ENCODE assay signal across 14 cellular contexts in genomic region chr19:42412223-42412622, GRCh38. TPM values are rescaled to one million over a fixed set of nuclear protein-coding genes. Genes with fewer than 3 reads are reported as not detected.
A peak's percentile ranks its signal among the peaks of the same experiment; 100 is the strongest.
DNase-seq lines count a peak whose midpoint lies in the region; ATAC-seq and TF ChIP-seq lines count a peak whose summit lies in the region.
"Had no signal": no experiment of that assay in that cellular context is flagged by ENCODE, and none has a peak within 500 bp of the region (broad histone marks: within the 10 kb centered on the region; RNA-seq: fewer than 3 reads in every experiment).

No MANE protein-coding gene starts in this region.

- no peaks in the 10 kb centered on the region for H3K9me3 ChIP-seq in BLaER1 treated with 17β-estradiol and CSF1 and Interleukin-3, amounts not matched to agents 10 nM and 100 nM (replicated peaks in 1 of 11)
- H3K9me3 ChIP-seq in IMR-90 (ENCODE audit: control insufficient read depth, insufficient read depth, low read length), result no peaks in the 10 kb centered on the region
- H3K9me3 ChIP-seq in mucosa of descending colon, result no peaks in the 10 kb centered on the region
- no peaks in the 10 kb centered on the region for H3K9me3 ChIP-seq in CD4-positive, alpha-beta memory T cell (ENCODE audit: control insufficient read depth in 1 of 2, low read length in 2 of 2)
- H3K9me3 ChIP-seq: Caco-2, MG63 had no signal

- TF ChIP-seq CTCF in IMR-90 (conservative IDR thresholded peaks at IDR 0.05; ENCODE audit: low read depth, low read length) (no peak), mucosa of descending colon (IDR thresholded peaks at IDR 0.05) (no peak)

- BruUV-seq in IMR-90 (replicated peaks; lab: Mats Ljungman, UMichigan), result no TSS peak

- H3K36me3 Mint-ChIP-seq in central memory CD8-positive, alpha-beta T cell (ENCODE audit: insufficient read depth), result peaks cover 13% of the 10 kb centered on the region
- peaks cover 21% of the 10 kb centered on the region for H3K36me3 Mint-ChIP-seq in T-cell
- H3K36me3 Mint-ChIP-seq in CD4-positive, alpha-beta memory T cell, result peaks cover 0 to 32% of the 10 kb centered on the region in 2 donors

- POLR2A ChIA-PET in IMR-90 (lab: Charles Lee; ENCODE audit: unreplicated experiment), result no interaction called here
- POLR2A ChIA-PET in T-cell (lab: Charles Lee), result no interaction called here
- POLR2A ChIA-PET in CD4-positive, alpha-beta memory T cell (lab: Charles Lee; ENCODE audit: partially characterized antibody), result no interaction called here

- peaks cover 13% of the 10 kb centered on the region for H3K4me1 Mint-ChIP-seq in central memory CD8-positive, alpha-beta T cell
- peaks cover 2 to 12% (median 5%) of the 10 kb centered on the region in 3 donors for H3K4me1 Mint-ChIP-seq in T-cell
- H3K4me1 Mint-ChIP-seq in CD4-positive, alpha-beta memory T cell, result peaks cover 0 to 5% (median under 1%) of the 10 kb centered on the region in 4 donors
- H3K4me1 Mint-ChIP-seq: activated naive CD8-positive, alpha-beta T cell treated with anti-CD3 and anti-CD28 coated beads, Interleukin-2, amount 50 U/mL, for 24 hours had no signal

- no peak overlapping the region for H3K18ac ChIP-seq in IMR-90 (ENCODE audit: low read depth, low read length)

- peaks cover 0 to 76% (median 27%) of the 10 kb centered on the region in 11 experiments; a peak in 19 of 22 replicates for H3K36me3 ChIP-seq in BLaER1 treated with 17β-estradiol and CSF1 and Interleukin-3, amounts not matched to agents 10 nM and 100 nM
- H3K36me3 ChIP-seq in IMR-90 (ENCODE audit: control insufficient read depth, insufficient read depth, low read length), result peaks cover 1% of the 10 kb centered on the region; the same call in 1 of the 2 replicates
- no peaks in the 10 kb centered on the region for H3K36me3 ChIP-seq in mucosa of descending colon (ENCODE audit: low read depth)
- H3K36me3 ChIP-seq in CD4-positive, alpha-beta memory T cell (ENCODE audit: insufficient read depth, low read length), result no peaks in the 10 kb centered on the region
- H3K36me3 ChIP-seq: MG63 had no signal

- no peak overlapping the region for H2BK5ac ChIP-seq in IMR-90 (ENCODE audit: low read depth, low read length, poor library complexity, severe bottlenecking)

- no peak overlapping the region for H2AK5ac ChIP-seq in IMR-90 (ENCODE audit: low read depth, low read length)

- H4K20me1 ChIP-seq in BLaER1 treated with 17β-estradiol and CSF1 and Interleukin-3, amounts not matched to agents 10 nM and 100 nM, result peaks cover 0 to 69% (median 38%) of the 10 kb centered on the region in 11 experiments; a peak in 18 of 22 replicates
- H4K20me1 ChIP-seq in IMR-90 (ENCODE audit: insufficient read depth, low read length), result peaks cover 9% of the 10 kb centered on the region

- TF ChIP-seq RAD21 in IMR-90 (IDR thresholded peaks at IDR 0.05; ENCODE audit: low read length), result no peak

- intact Hi-C loops in IMR-90 (cut with micrococcal nuclease) (no loop called here), mucosa of descending colon (cut with DNase I, micrococcal nuclease) (no loop called here)
- intact Hi-C loops in CD4-positive, alpha-beta memory T cell (cut with micrococcal nuclease), result no loop called here

- H3K27ac Mint-ChIP-seq in central memory CD8-positive, alpha-beta T cell (ENCODE audit: low read depth), result peak overlapping the region; percentile 65
- no peak overlapping the region for H3K27ac Mint-ChIP-seq in T-cell
- H3K27ac Mint-ChIP-seq in CD4-positive, alpha-beta memory T cell, result peak overlapping the region in 3 of 7 donors; percentile 17 to 47 (median 41)
- H3K27ac Mint-ChIP-seq: activated naive CD8-positive, alpha-beta T cell treated with anti-CD3 and anti-CD28 coated beads, Interleukin-2, amount 50 U/mL, for 24 hours had no signal

- no peak overlapping the region for H4K91ac ChIP-seq in IMR-90 (ENCODE audit: insufficient read depth, low read depth, low read length)

- H3K4me2 ChIP-seq in BLaER1 treated with 17β-estradiol and CSF1 and Interleukin-3, amounts not matched to agents 10 nM and 100 nM, result no peak overlapping the region; a peak in 1 of 22 replicates
- no peak overlapping the region for H3K4me2 ChIP-seq in IMR-90 (ENCODE audit: low read depth, low read length)

- dilution Hi-C loops in IMR-90 (cut with HindIII; ENCODE audit: low sequenced_read_pairs, unreplicated experiment), result no loop called here

- no peak overlapping the region; a peak in 1 of 22 replicates for H3K27ac ChIP-seq in BLaER1 treated with 17β-estradiol and CSF1 and Interleukin-3, amounts not matched to agents 10 nM and 100 nM
- no peak overlapping the region for H3K27ac ChIP-seq in IMR-90 (ENCODE audit: insufficient read depth, low read length)
- no peak overlapping the region for H3K27ac ChIP-seq in CD4-positive, alpha-beta memory T cell (ENCODE audit: low read depth, low read length)

- TF ChIP-seq POLR2A in IMR-90 (IDR thresholded peaks at IDR 0.05; ENCODE audit: low read depth, low read length), result no peak

- H2BK20ac ChIP-seq in IMR-90 (ENCODE audit: low read depth, low read length), result no peak overlapping the region

- H3K9me1 ChIP-seq in IMR-90 (ENCODE audit: insufficient read depth, low read length), result 0 out of 2 replicates have a peak, but pooled peaks cover 2% of the 10 kb centered on the region

- H3K56ac ChIP-seq in IMR-90 (ENCODE audit: extremely low read depth, insufficient read depth, low read length), result no peak overlapping the region

- no peak overlapping the region for H3K4ac ChIP-seq in IMR-90 (ENCODE audit: low read depth, low read length)

- H2BK120ac ChIP-seq in IMR-90 (ENCODE audit: low read depth, low read length), result no peak overlapping the region

- no peaks in the 10 kb centered on the region; a peak in 1 of 4 replicates for H3K79me1 ChIP-seq in IMR-90 (ENCODE audit: low read depth in 1 of 2, low read length in 2 of 2)

- H2BK15ac ChIP-seq in IMR-90 (ENCODE audit: low read depth, low read length), result no peak overlapping the region

- peaks cover 0 to 9% (median 0%) of the 10 kb centered on the region in 10 experiments; a peak in 1 of 20 replicates for H3K4me1 ChIP-seq in BLaER1 treated with 17β-estradiol and CSF1 and Interleukin-3, amounts not matched to agents 10 nM and 100 nM
- no peaks in the 10 kb centered on the region for H3K4me1 ChIP-seq in IMR-90 (ENCODE audit: control insufficient read depth, insufficient read depth, low read length)
- no peaks in the 10 kb centered on the region for H3K4me1 ChIP-seq in mucosa of descending colon (ENCODE audit: low read depth)
- no peaks in the 10 kb centered on the region for H3K4me1 ChIP-seq in CD4-positive, alpha-beta memory T cell (ENCODE audit: insufficient read depth, low read length)
- H3K4me1 ChIP-seq: Caco-2 had no signal

- H3K9ac ChIP-seq in BLaER1 treated with 17β-estradiol and CSF1 and Interleukin-3, amounts not matched to agents 10 nM and 100 nM, result peak overlapping the region in 6 of 11 experiments; percentile 30 to 36 (median 33); a peak in 5 of 22 replicates
- H3K9ac ChIP-seq in IMR-90 (ENCODE audit: low read depth, low read length), result no peak overlapping the region

- H2AK9ac ChIP-seq in IMR-90 (replicated peaks; ENCODE audit: low read depth, low read length, poor library complexity), result peak overlapping the region; percentile 42

- H3K27me3 Mint-ChIP-seq in central memory CD8-positive, alpha-beta T cell, result no peaks in the 10 kb centered on the region
- H3K27me3 Mint-ChIP-seq in T-cell, result no peaks in the 10 kb centered on the region
- H3K27me3 Mint-ChIP-seq in CD4-positive, alpha-beta memory T cell, result no peaks in the 10 kb centered on the region
- H3K27me3 Mint-ChIP-seq: activated naive CD8-positive, alpha-beta T cell treated with anti-CD3 and anti-CD28 coated beads, Interleukin-2, amount 50 U/mL, for 24 hours had no signal

- no peak overlapping the region for H2AFZ ChIP-seq in IMR-90 (replicated peaks; ENCODE audit: low read length, poor library complexity)

- ATAC-seq in IMR-90 (ENCODE audit: low read depth) (peak; percentile 63), mucosa of descending colon (peak; percentile 92), T-cell (replicated peaks in 1 of 4) (no peak), HG02759 (IDR thresholded peaks at IDR 0.05; ENCODE audit: unreplicated experiment) (no peak)
- no peak for ATAC-seq in central memory CD8-positive, alpha-beta T cell (replicated peaks; ENCODE audit: extremely low read depth, poor library complexity, severe bottlenecking)
- ATAC-seq: activated naive CD8-positive, alpha-beta T cell treated with anti-CD3 and anti-CD28 coated beads, Interleukin-2, amount 50 U/mL, for 24 hours had no signal

- DNase-seq in IMR-90, result no peak
- no peak for DNase-seq in central memory CD8-positive, alpha-beta T cell (ENCODE audit: low spot score in 2 of 2)
- peak; percentile 76 to 89 (median 86) for DNase-seq in mucosa of descending colon
- DNase-seq in T-cell, result no peak
- DNase-seq in T-helper 9 cell, result no peak
- DNase-seq in CD4-positive, alpha-beta memory T cell, result no peak
- DNase-seq: activated naive CD8-positive, alpha-beta T cell treated with anti-CD3 and anti-CD28 coated beads, Interleukin-2, amount 50 U/mL, for 24 hours; MG63; retina had no signal

- WGBS in IMR-90 (ENCODE audit: extremely low coverage in 2 of 2, insufficient read length in 1 of 2), 2 experiments, result 50% methylated on average over 4 of the region's 7 CpGs; no CpG with 5 or more reads in 1 of the 2 experiments

- no peak overlapping the region for H4K5ac ChIP-seq in IMR-90 (ENCODE audit: low read depth, low read length)

- H3K9me3 Mint-ChIP-seq in central memory CD8-positive, alpha-beta T cell, result no peaks in the 10 kb centered on the region
- H3K9me3 Mint-ChIP-seq in T-cell, result no peaks in the 10 kb centered on the region
- no peaks in the 10 kb centered on the region for H3K9me3 Mint-ChIP-seq in CD4-positive, alpha-beta memory T cell
- H3K9me3 Mint-ChIP-seq: activated naive CD8-positive, alpha-beta T cell treated with anti-CD3 and anti-CD28 coated beads, Interleukin-2, amount 50 U/mL, for 24 hours had no signal

- H3K14ac ChIP-seq in IMR-90 (replicated peaks; ENCODE audit: low read depth, low read length), result no peak overlapping the region

- H3K27me3 ChIP-seq in BLaER1 treated with 17β-estradiol and CSF1 and Interleukin-3, amounts not matched to agents 10 nM and 100 nM, result no peaks in the 10 kb centered on the region
- H3K27me3 ChIP-seq in IMR-90 (ENCODE audit: control insufficient read depth, insufficient read depth, low read length), result no peaks in the 10 kb centered on the region
- H3K27me3 ChIP-seq in CD4-positive, alpha-beta memory T cell (ENCODE audit: insufficient read depth, low read length), result no peaks in the 10 kb centered on the region
- H3K27me3 ChIP-seq: MG63 had no signal

- H3K4me3 ChIP-seq in BLaER1 treated with 17β-estradiol and CSF1 and Interleukin-3, amounts not matched to agents 10 nM and 100 nM, result no peak overlapping the region
- no peak overlapping the region for H3K4me3 ChIP-seq in IMR-90 (ENCODE audit: insufficient read depth, low read depth, low read length)
- no peak overlapping the region for H3K4me3 ChIP-seq in mucosa of descending colon
- no peak overlapping the region for H3K4me3 ChIP-seq in CD4-positive, alpha-beta memory T cell (ENCODE audit: low read length in 2 of 2)
- H3K4me3 ChIP-seq: MG63 had no signal

- H3K4me3 Mint-ChIP-seq in central memory CD8-positive, alpha-beta T cell, result no peak overlapping the region
- H3K4me3 Mint-ChIP-seq in T-cell, result no peak overlapping the region
- no peak overlapping the region for H3K4me3 Mint-ChIP-seq in CD4-positive, alpha-beta memory T cell
- H3K4me3 Mint-ChIP-seq: activated naive CD8-positive, alpha-beta T cell treated with anti-CD3 and anti-CD28 coated beads, Interleukin-2, amount 50 U/mL, for 24 hours had no signal

- in situ Hi-C loops in IMR-90 (cut with MboI; ENCODE audit: low sequenced_read_pairs), result no loop called here

- no peak overlapping the region for H3K23ac ChIP-seq in IMR-90 (ENCODE audit: low read depth, low read length)

- CTCF ChIA-PET in IMR-90 (lab: Yijun Ruan, JAX), result no interaction called here
- CTCF ChIA-PET in T-cell (lab: Charles Lee), result interaction anchor here in 1 of 2 donors (1.0 kb wide), 1 partner anchor 11 kb away, joined by 4 read pairs; no protein-coding TSS in a partner anchor
- CTCF ChIA-PET in CD4-positive, alpha-beta memory T cell (lab: Charles Lee; ENCODE audit: partially characterized antibody), result interaction anchor here (0.7 to 1.2 kb wide), 2 partner anchors 12 to 26 kb away, joined by 3 to 4 read pairs; no protein-coding TSS in a partner anchor

- no peak overlapping the region for H4K8ac ChIP-seq in IMR-90 (ENCODE audit: low read depth in 2 of 2, low read length in 2 of 2)

RNA-seq across cellular contexts. Expression of gene LIPE, which starts 15.0 kb away (rescaled TPM):
- total RNA-seq in IMR-90 (2012; rRNA removed) (0.83 and 1.1 TPM in 2 replicates), mucosa of descending colon (10 to 100 TPM in 2 of 3 donors, 1 to 10 TPM in 1; 7.9 to 11.7 (median 10.0) TPM), T-cell (10 to 100 TPM; 16.2 to 44.4 (median 34.8) TPM)
- polyA plus RNA-seq in IMR-90 (2012; rRNA removed), result 5.4 and 5.9 TPM in 2 replicates
- 3.2 and 4.7 TPM in 2 replicates for polyA plus RNA-seq in IMR-90 (2012; cell fraction: cytosol; rRNA removed)
- 2.2 and 7.5 TPM in 2 replicates for polyA plus RNA-seq in IMR-90 (2012; cell fraction: nucleus; rRNA removed; ENCODE audit: low replicate concordance)
- 10 to 100 TPM; 32.5 to 32.6 TPM for total RNA-seq in CD4-positive, alpha-beta memory T cell
- 1 to 10 TPM; 4.0 to 7.4 TPM for polyA plus RNA-seq in CD4-positive, alpha-beta memory T cell

RNA-seq across cellular contexts. Expression of gene CNFN, which starts 22.1 kb away (rescaled TPM):
- total RNA-seq in IMR-90 (2012; rRNA removed) (not detected in 2 replicates), mucosa of descending colon (1 to 10 TPM; 1.7 to 4.0 (median 3.6) TPM), T-cell (1 to 10 TPM in 1 of 5 donors, not detected in 4; 1.1 TPM)
- 1.0 and 1.2 TPM in 2 replicates for polyA plus RNA-seq in IMR-90 (2012; rRNA removed)
- not detected in 2 replicates for polyA plus RNA-seq in IMR-90 (2012; cell fraction: cytosol; rRNA removed)
- 0.23 TPM in 1 of 2 replicates, not detected in the other for polyA plus RNA-seq in IMR-90 (2012; cell fraction: nucleus; rRNA removed; ENCODE audit: low replicate concordance)
- total RNA-seq in CD4-positive, alpha-beta memory T cell, result not detected
- polyA plus RNA-seq in CD4-positive, alpha-beta memory T cell, result under 1 TPM in 1 of 2 donors, not detected in 1; 0.96 TPM

RNA-seq across cellular contexts. Expression of gene CXCL17, which starts 30.5 kb away (rescaled TPM):
- total RNA-seq in IMR-90 (2012; rRNA removed), result not detected in 2 replicates
- polyA plus RNA-seq in IMR-90 (2012; rRNA removed), result not detected in 2 replicates
- not detected in 2 replicates for polyA plus RNA-seq in IMR-90 (2012; cell fraction: cytosol; rRNA removed)
- not detected in 2 replicates for polyA plus RNA-seq in IMR-90 (2012; cell fraction: nucleus; rRNA removed; ENCODE audit: low replicate concordance)
- not detected for total RNA-seq in mucosa of descending colon
- total RNA-seq in T-cell, result not detected
- total RNA-seq in CD4-positive, alpha-beta memory T cell, result not detected
- polyA plus RNA-seq in CD4-positive, alpha-beta memory T cell, result not detected
- total RNA-seq: endothelial cell of umbilical vein, kidney had no signal
- polyA plus RNA-seq: endothelial cell of umbilical vein had no signal

Comparison
In these comparisons a context has a peak if more than half of its experiments do, and no peak if none do; other contexts are left out.
1. ATAC-seq: peak in IMR-90 (single experiment) and mucosa of descending colon (single experiment); none in central memory CD8-positive, alpha-beta T cell (single experiment), T-cell (0 of 4) and HG02759 (single experiment).
2. DNase-seq: peak in mucosa of descending colon (3 of 3); none in IMR-90 (single experiment), central memory CD8-positive, alpha-beta T cell (0 of 2), T-cell (0 of 34), T-helper 9 cell (single experiment) and CD4-positive, alpha-beta memory T cell (0 of 5).